19 cellular contexts compared by ENCODE assay signal in the genomic region with DNA sequence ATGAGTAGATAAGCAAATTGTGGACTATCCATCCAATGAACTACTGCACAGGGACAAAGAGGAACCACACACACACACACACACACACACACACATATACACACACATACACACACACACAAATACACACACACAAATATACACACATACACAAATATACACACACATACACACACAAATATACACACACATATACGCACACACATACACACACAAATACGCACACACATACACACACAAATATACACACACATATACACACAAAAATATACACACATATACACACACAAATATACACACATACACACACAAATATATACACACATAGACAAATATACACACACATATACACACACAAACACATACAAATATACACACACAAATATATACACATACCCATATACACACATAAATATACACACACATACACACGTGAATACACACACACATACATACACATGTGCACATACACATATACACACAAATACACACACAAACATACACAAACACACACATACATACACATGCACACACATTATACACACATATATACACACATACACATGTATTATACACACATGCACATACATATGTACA. TPM values are rescaled to one million over a fixed set of nuclear protein-coding genes. Genes with fewer than 3 reads are reported as not detected.
A peak's percentile ranks its signal among the peaks of the same experiment; 100 is the strongest.
DNase-seq lines count a peak whose midpoint lies in the region; FAIRE-seq and TF ChIP-seq lines count a peak whose summit lies in the region.
"Had no signal": no experiment of that assay in that cellular context is flagged by ENCODE, and none has a peak within 500 bp of the region (broad histone marks: within the 10 kb centered on the region; RNA-seq: fewer than 3 reads in every experiment).

No MANE protein-coding gene starts in this region.

- H3K4me1 Mint-ChIP-seq in neural progenitor cell, result peaks cover 2% of the 10 kb centered on the region
- H3K4me1 Mint-ChIP-seq: H9 had no signal

- H3K4me1 ChIP-seq in neural progenitor cell (no peaks in the 10 kb centered on the region), mesendoderm (ENCODE audit: control insufficient read depth, low read depth, low read length) (no peaks in the 10 kb centered on the region)
- H3K4me1 ChIP-seq: BLaER1 treated with 17β-estradiol and CSF1 and Interleukin-3, amounts not matched to agents 10 nM and 100 nM had no signal

- H4K5ac ChIP-seq in mesendoderm (ENCODE audit: low read length), result no peak overlapping the region

- CTCF ChIA-PET in HEK293T (lab: Yijun Ruan, JAX), result no interaction called here

- no peaks in the 10 kb centered on the region for H3K79me1 ChIP-seq in mesendoderm (ENCODE audit: low read length)

- H3K4me2 ChIP-seq in neural progenitor cell (no peak overlapping the region), mesendoderm (ENCODE audit: low read length) (no peak overlapping the region)
- H3K4me2 ChIP-seq: BLaER1 treated with 17β-estradiol and CSF1 and Interleukin-3, amounts not matched to agents 10 nM and 100 nM had no signal

- WGBS in mesendoderm (ENCODE audit: extremely low coverage, insufficient coverage, low lambda C conversion rate), result 65% methylated on average over 2 of the region's 3 CpGs

- POLR2A ChIA-PET in HEK293T (lab: Yijun Ruan, JAX), result no interaction called here

- H3K27me3 ChIP-seq in neural progenitor cell (no peaks in the 10 kb centered on the region), mesendoderm (ENCODE audit: insufficient read depth, low read length, poor library complexity) (no peaks in the 10 kb centered on the region)
- H3K27me3 ChIP-seq: BLaER1 treated with 17β-estradiol and CSF1 and Interleukin-3, amounts not matched to agents 10 nM and 100 nM had no signal

- H3K36me3 ChIP-seq in neural progenitor cell (no peaks in the 10 kb centered on the region), mesendoderm (ENCODE audit: control insufficient read depth, insufficient read depth, low read length) (no peaks in the 10 kb centered on the region)
- H3K36me3 ChIP-seq: BLaER1 treated with 17β-estradiol and CSF1 and Interleukin-3, amounts not matched to agents 10 nM and 100 nM had no signal

- DNase-seq in D721Med (ENCODE audit: insufficient read length, low spot score) (no peak), HEK293T (ENCODE audit: extremely low spot score) (no peak), neural progenitor cell (ENCODE audit: low spot score) (no peak), NCI-H2171 treated with DMSO at 0.1 percent for 48 hours (lab: John Stamatoyannopoulos, UW) (no peak), mesendoderm (no peak)
- no peak for DNase-seq in stimulated activated CD4-positive, alpha-beta T cell treated with anti-CD3 and anti-CD28 coated beads, Interleukin-2, amount 100 ng/mL, for 48 hours
- no peak for DNase-seq in stimulated activated CD4-positive, alpha-beta T cell treated with anti-CD3 and anti-CD28 coated beads, Interleukin-12 subunit alpha, Interleukin-12 subunit beta, amount 100 ng/mL, for 4 hours
- DNase-seq: ACHN; CD4-positive, CD25-positive, alpha-beta regulatory T cell; DMS79 treated with DMSO at 0.1 percent for 48 hours; EL; GM23248; H9; HFFc6; KBM-7 had no signal

- H2BK5ac ChIP-seq in mesendoderm (ENCODE audit: low read length), result no peak overlapping the region

- H3K9me3 ChIP-seq in neural progenitor cell (ENCODE audit: low read depth), result no peaks in the 10 kb centered on the region
- H3K9me3 ChIP-seq: BLaER1 treated with 17β-estradiol and CSF1 and Interleukin-3, amounts not matched to agents 10 nM and 100 nM had no signal

- H4K20me1 ChIP-seq in neural progenitor cell (ENCODE audit: low read depth), result no peaks in the 10 kb centered on the region
- H4K20me1 ChIP-seq: BLaER1 treated with 17β-estradiol and CSF1 and Interleukin-3, amounts not matched to agents 10 nM and 100 nM had no signal

- no peak overlapping the region for H2AFZ ChIP-seq in neural progenitor cell (replicated peaks)
- H2AFZ ChIP-seq: GM23248 had no signal

- no peaks in the 10 kb centered on the region for H3K36me3 Mint-ChIP-seq in neural progenitor cell
- H3K36me3 Mint-ChIP-seq: CD4-positive, CD25-positive, alpha-beta regulatory T cell had no signal

- H3F3A ChIP-seq in neural progenitor cell (ENCODE audit: low read depth), result no peaks in the 10 kb centered on the region

- no peak overlapping the region for H3K56ac ChIP-seq in mesendoderm (ENCODE audit: low read length)

- no peaks in the 10 kb centered on the region for H3K79me2 ChIP-seq in neural progenitor cell (ENCODE audit: low read depth)
- H3K79me2 ChIP-seq in mesendoderm (ENCODE audit: control insufficient read depth, insufficient read depth, low read length), result no peaks in the 10 kb centered on the region

- H3K4me3 ChIP-seq in neural progenitor cell (no peak overlapping the region), mesendoderm (ENCODE audit: low read length) (no peak overlapping the region)
- H3K4me3 ChIP-seq: BLaER1 treated with 17β-estradiol and CSF1 and Interleukin-3, amounts not matched to agents 10 nM and 100 nM; GM23248 had no signal

- no peaks in the 10 kb centered on the region for H3K9me3 Mint-ChIP-seq in neural progenitor cell
- H3K9me3 Mint-ChIP-seq: CD4-positive, CD25-positive, alpha-beta regulatory T cell; HFFc6 had no signal

- H3K9ac ChIP-seq in neural progenitor cell (no peak overlapping the region), mesendoderm (ENCODE audit: low read length) (no peak overlapping the region)
- H3K9ac ChIP-seq: BLaER1 treated with 17β-estradiol and CSF1 and Interleukin-3, amounts not matched to agents 10 nM and 100 nM; GM23248 had no signal

- H3K27ac Mint-ChIP-seq in neural progenitor cell, result peak overlapping the region; percentile 53
- H3K27ac Mint-ChIP-seq: CD4-positive, CD25-positive, alpha-beta regulatory T cell; H9; HFFc6 had no signal

- peak overlapping the region; percentile 5 for H3K4me3 Mint-ChIP-seq in neural progenitor cell
- H3K4me3 Mint-ChIP-seq: H9, HFFc6 had no signal

- no peak overlapping the region for H3K27ac ChIP-seq in neural progenitor cell
- no peak overlapping the region for H3K27ac ChIP-seq in mesendoderm (ENCODE audit: low read depth, low read length)
- H3K27ac ChIP-seq: BLaER1 treated with 17β-estradiol and CSF1 and Interleukin-3, amounts not matched to agents 10 nM and 100 nM; GM23248 had no signal

- TF ChIP-seq CTCF in D721Med (IDR thresholded peaks at IDR 0.05; ENCODE audit: insufficient read depth, missing control alignments) (no peak), neural progenitor cell (IDR thresholded peaks at IDR 0.05) (no peak)

- FAIRE-seq in D721Med (lab: Jason Lieb, UNC), result peak; percentile 6
- peak; percentile 21 for FAIRE-seq in colon (lab: Jason Lieb, UNC)
- FAIRE-seq: G401.6 had no signal

- no peak overlapping the region for H2BK15ac ChIP-seq in mesendoderm (replicated peaks; ENCODE audit: low read depth)

- no peak overlapping the region for H2BK120ac ChIP-seq in mesendoderm (ENCODE audit: low read depth, low read length)

- no peak overlapping the region for H3K23ac ChIP-seq in mesendoderm (ENCODE audit: low read length)

- H4K8ac ChIP-seq in mesendoderm (ENCODE audit: low read depth, low read length), result no peak overlapping the region

- H2AK5ac ChIP-seq in mesendoderm (ENCODE audit: low read length), result no peak overlapping the region

- H3K27me3 Mint-ChIP-seq in neural progenitor cell (ENCODE audit: insufficient read depth, low read depth), result peaks cover 9% of the 10 kb centered on the region

- H3K4ac ChIP-seq in mesendoderm (ENCODE audit: low read depth, low read length), result no peak overlapping the region

- H3K18ac ChIP-seq in mesendoderm (ENCODE audit: low read length), result no peak overlapping the region

TF ChIP-seq in HEK293T, 16 proteins besides CTCF, POLR2A, EP300 and RAD21:
- TF ChIP-seq TARDBP (IDR thresholded peaks at IDR 0.05) (peak; percentile 40; the same call in 1 of the 2 replicates), NFRKB (IDR thresholded peaks at IDR 0.05) (no peak)

RNA-seq across cellular contexts. Expression of gene EFHD1, which starts 19.8 kb away (rescaled TPM):
- 5.9 and 7.0 TPM in 2 replicates for total RNA-seq in neural progenitor cell (ENCODE audit: low replicate concordance)
- polyA plus RNA-seq in mesendoderm (2013, experiment 1 of 2), result 3.3 TPM
- 3.3 TPM for polyA plus RNA-seq in mesendoderm (2013, experiment 2 of 2)
- total RNA-seq: GM23248, HT1080 had no signal
- polyA plus RNA-seq: GM23248 had no signal
